In the genomic region with DNA sequence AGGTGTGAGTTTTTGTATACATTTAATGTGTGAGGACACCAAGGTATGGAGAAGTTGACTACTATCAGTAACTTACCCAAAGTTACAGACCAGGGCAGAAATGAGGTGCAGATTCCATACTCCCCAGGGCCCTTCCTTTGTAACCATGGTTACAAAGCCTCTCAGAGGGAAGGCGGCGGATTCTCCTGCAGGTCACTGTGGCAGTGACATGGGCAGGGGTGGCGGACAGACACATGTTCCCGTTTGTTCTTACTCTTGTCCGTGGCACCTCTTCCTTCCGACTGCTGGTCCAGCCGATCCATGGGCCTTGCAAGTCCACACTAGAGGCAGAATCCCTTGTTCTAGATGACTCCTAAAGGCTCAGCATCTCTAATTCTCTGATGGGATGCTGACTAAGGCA, we compare ENCODE assay signal across 14 cellular contexts. TPM values are rescaled to one million over a fixed set of nuclear protein-coding genes. Genes with fewer than 3 reads are reported as not detected.
"Had no signal": no experiment of that assay in that cellular context is flagged by ENCODE, and none has a peak within 500 bp of the region (broad histone marks: within the 10 kb centered on the region; RNA-seq: fewer than 3 reads in every experiment).

No MANE protein-coding gene starts in this region.

- H3K9me3 ChIP-seq: esophagus muscularis mucosa, transverse colon had no signal

- H3K27ac Mint-ChIP-seq: activated naive CD4-positive, alpha-beta T cell treated with anti-CD3 and anti-CD28 coated beads, Interleukin-2, amount 50 U/mL, for 24 hours; T-helper 1 cell treated with Interleukin-12 subunit alpha and Interleukin-12 subunit beta and Interleukin-4 antibody, amounts not matched to agents 30 μg/mL and 1 μg/mL, for 36 hours had no signal

- ATAC-seq: left ventricle myocardium superior had no signal

- H3K79me2 ChIP-seq: parathyroid adenoma had no signal

- H3K9me3 Mint-ChIP-seq: activated naive CD4-positive, alpha-beta T cell treated with anti-CD3 and anti-CD28 coated beads, Interleukin-2, amount 50 U/mL, for 24 hours; neural crest cell; T-helper 1 cell treated with Interleukin-12 subunit alpha and Interleukin-12 subunit beta and Interleukin-4 antibody, amounts not matched to agents 30 μg/mL and 1 μg/mL, for 36 hours had no signal

- DNase-seq: activated CD4-positive, alpha-beta T cell treated with anti-CD3 and anti-CD28 coated beads, Interleukin-2, amount 50 U/mL, for 1 hour; left ventricle myocardium superior; mesenchymal stem cell; retina; transverse colon had no signal

- H3K4me3 Mint-ChIP-seq: activated naive CD4-positive, alpha-beta T cell treated with anti-CD3 and anti-CD28 coated beads, Interleukin-2, amount 50 U/mL, for 24 hours; brain; neural crest cell; T-helper 1 cell treated with Interleukin-12 subunit alpha and Interleukin-12 subunit beta and Interleukin-4 antibody, amounts not matched to agents 30 μg/mL and 1 μg/mL, for 36 hours had no signal

- H3K4me3 ChIP-seq: esophagus muscularis mucosa, skin epidermis, transverse colon had no signal

- H3K27ac ChIP-seq: esophagus muscularis mucosa, parathyroid adenoma, transverse colon had no signal

- H3K4me1 ChIP-seq: parathyroid adenoma had no signal

- H2AFZ ChIP-seq: parathyroid adenoma had no signal

- H3K36me3 ChIP-seq: esophagus muscularis mucosa, transverse colon had no signal

- H3K9ac ChIP-seq: parathyroid adenoma had no signal

- H3K36me3 Mint-ChIP-seq: activated naive CD4-positive, alpha-beta T cell treated with anti-CD3 and anti-CD28 coated beads, Interleukin-2, amount 50 U/mL, for 24 hours; brain had no signal

RNA-seq across cellular contexts. Expression of a gene that starts 43.0 kb away (rescaled TPM):
- total RNA-seq: esophagus muscularis mucosa, fibroblast of villous mesenchyme, left ventricle myocardium superior, transverse colon had no signal
- polyA plus RNA-seq: keratinocyte had no signal
